ENCODE assay signal across 8 cellular contexts in genomic region chr9:38227656-38228055, GRCh38.
DNase-seq lines count a peak whose midpoint lies in the region; ATAC-seq and TF ChIP-seq lines count a peak whose summit lies in the region.

No MANE protein-coding gene starts in this region.

- H3K9me3 ChIP-seq in OCI-LY3 (ENCODE audit: insufficient read depth, low read length): no peaks in the 10 kb centered on the region

- ATAC-seq in GM21447 (IDR thresholded peaks at IDR 0.05; ENCODE audit: unreplicated experiment): no peak

- peak overlapping the region; percentile 99 for H3K4me2 ChIP-seq in OCI-LY3 (ENCODE audit: low read length)

- DNase-seq in stimulated activated CD4-positive, alpha-beta T cell treated with anti-CD3 and anti-CD28 coated beads, Interleukin-15, amount 100 ng/mL, for 24 hours: peak; percentile 14
- no peak for DNase-seq in stimulated activated CD4-positive, alpha-beta T cell treated with anti-CD3 and anti-CD28 coated beads, Interleukin-2, amount 100 ng/mL, for 48 hours
- DNase-seq in ecto neural progenitor cell (ENCODE audit: low spot score): peak; percentile 65
- DNase-seq in ureter (ENCODE audit: low spot score): no peak
- DNase-seq in activated gamma-delta T cell treated with Interleukin-2 at 50 U/mL for 16 hours: no peak
- no peak for DNase-seq in NCI-H2227 treated with DMSO at 0.1 percent for 48 hours (lab: John Stamatoyannopoulos, UW)

- TF ChIP-seq CTCF in OCI-LY3 (IDR thresholded peaks at IDR 0.05; ENCODE audit: low read depth, low read length): no peak

- H3K4me1 ChIP-seq in OCI-LY3 (ENCODE audit: low read length): peaks cover 19% of the 10 kb centered on the region

- peak overlapping the region; percentile 85 for H3K4me3 ChIP-seq in OCI-LY3 (ENCODE audit: low read length)

- H3K36me3 ChIP-seq in OCI-LY3 (replicated peaks; ENCODE audit: low read depth, low read length): no peaks in the 10 kb centered on the region

- H2AFZ ChIP-seq in OCI-LY3 (ENCODE audit: low read depth, low read length): peak overlapping the region; percentile 94

- H3K27ac ChIP-seq in OCI-LY3 (ENCODE audit: low read length): peak overlapping the region; percentile 47

- H4K20me1 ChIP-seq in OCI-LY3 (ENCODE audit: insufficient read depth, low read length): no peaks in the 10 kb centered on the region

- H3K79me2 ChIP-seq in OCI-LY3 (ENCODE audit: low read length): no peaks in the 10 kb centered on the region

- peaks cover 11% of the 10 kb centered on the region; the same call in 1 of the 2 replicates for H3K27me3 ChIP-seq in OCI-LY3 (ENCODE audit: low read depth, low read length)

- H3K9ac ChIP-seq in OCI-LY3 (ENCODE audit: low read length): peak overlapping the region; percentile 85

Comparison
In these comparisons a context has a peak if more than half of its experiments do, and no peak if none do; other contexts are left out.
1. DNase-seq: peak in stimulated activated CD4-positive, alpha-beta T cell treated with anti-CD3 and anti-CD28 coated beads, Interleukin-15, amount 100 ng/mL, for 24 hours (single experiment) and ecto neural progenitor cell (single experiment); none in stimulated activated CD4-positive, alpha-beta T cell treated with anti-CD3 and anti-CD28 coated beads, Interleukin-2, amount 100 ng/mL, for 48 hours (0 of 2), ureter (single experiment), activated gamma-delta T cell treated with Interleukin-2 at 50 U/mL for 16 hours (single experiment) and NCI-H2227 treated with DMSO at 0.1 percent for 48 hours (single experiment).